22 cellular contexts compared by ENCODE assay signal in the genomic region with DNA sequence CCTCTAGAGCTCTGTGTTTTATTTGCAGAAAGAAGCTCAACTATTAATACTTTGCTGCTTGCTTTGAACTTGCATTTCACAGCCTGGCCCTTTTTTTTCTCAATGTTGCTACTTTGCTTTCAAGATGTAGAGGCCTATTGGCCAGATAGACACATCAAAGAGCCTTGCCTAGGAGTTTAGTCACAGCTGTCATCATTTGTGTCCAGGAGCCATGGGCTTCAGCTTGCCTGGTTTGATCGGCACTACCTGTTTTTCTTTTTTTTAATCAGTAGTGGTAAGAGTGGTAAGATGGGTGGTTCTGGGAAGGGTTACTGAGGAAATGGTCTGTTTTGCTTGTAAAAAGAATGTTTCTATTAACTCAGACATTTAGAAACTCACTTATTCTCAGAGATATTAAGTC. TPM values are rescaled to one million over a fixed set of nuclear protein-coding genes. Genes with fewer than 3 reads are reported as not detected.
DNase-seq lines count a peak whose midpoint lies in the region; ATAC-seq lines count a peak whose summit lies in the region.
"Not testable (repeated sequence)": the region's sequence is repeated elsewhere in the genome, so short reads cannot be mapped to it uniquely, and the experiment has no call there.
"Had no signal": no experiment of that assay in that cellular context is flagged by ENCODE, and none has a peak within 500 bp of the region (broad histone marks: within the 10 kb centered on the region; RNA-seq: fewer than 3 reads in every experiment).

No MANE protein-coding gene starts in this region.

- H3K4me3 Mint-ChIP-seq in T-helper 17 cell; activated naive CD8-positive, alpha-beta T cell treated with anti-CD3 and anti-CD28 coated beads, Interleukin-2, amount 50 U/mL, for 24 hours; stimulated activated naive CD8-positive, alpha-beta T cell treated with anti-CD3 and anti-CD28 coated beads, Interleukin-15, amount 100 ng/mL, for 72 hours: not testable (repeated sequence)

- H3K27ac Mint-ChIP-seq in T-helper 17 cell; activated naive CD8-positive, alpha-beta T cell treated with anti-CD3 and anti-CD28 coated beads, Interleukin-2, amount 50 U/mL, for 24 hours; stimulated activated naive CD8-positive, alpha-beta T cell treated with anti-CD3 and anti-CD28 coated beads, Interleukin-15, amount 100 ng/mL, for 72 hours: not testable (repeated sequence)

- not testable (repeated sequence) for H3K9me3 ChIP-seq in T-helper 17 cell (ENCODE audit: control insufficient read depth, low read length, poor library complexity, severe bottlenecking)

- ATAC-seq in GM18511 (IDR thresholded peaks at IDR 0.05; ENCODE audit: unreplicated experiment), result peak; percentile 16
- ATAC-seq in GM19351 (IDR thresholded peaks at IDR 0.05; ENCODE audit: unreplicated experiment), result peak; percentile 29
- peak; percentile 34 for ATAC-seq in GM21423 (IDR thresholded peaks at IDR 0.05; ENCODE audit: unreplicated experiment)
- ATAC-seq in HG02642 (IDR thresholded peaks at IDR 0.05; ENCODE audit: poor library complexity, unreplicated experiment), result peak; percentile 27
- ATAC-seq in HG03103 (IDR thresholded peaks at IDR 0.05; ENCODE audit: low read depth, unreplicated experiment), result peak; percentile 37
- peak; percentile 59 for ATAC-seq in T-helper 17 cell
- peak; percentile 41 for ATAC-seq in activated naive CD8-positive, alpha-beta T cell treated with anti-CD3 and anti-CD28 coated beads, Interleukin-2, amount 50 U/mL, for 24 hours
- peak; percentile 94 for ATAC-seq in stimulated activated naive CD8-positive, alpha-beta T cell treated with anti-CD3 and anti-CD28 coated beads, Interleukin-15, amount 100 ng/mL, for 72 hours

- H3K27me3 Mint-ChIP-seq in T-helper 17 cell; activated naive CD8-positive, alpha-beta T cell treated with anti-CD3 and anti-CD28 coated beads, Interleukin-2, amount 50 U/mL, for 24 hours; stimulated activated naive CD8-positive, alpha-beta T cell treated with anti-CD3 and anti-CD28 coated beads, Interleukin-15, amount 100 ng/mL, for 72 hours: not testable (repeated sequence)

- not testable (repeated sequence) for H3K36me3 Mint-ChIP-seq in T-helper 17 cell (ENCODE audit: low read depth); activated naive CD8-positive, alpha-beta T cell treated with anti-CD3 and anti-CD28 coated beads, Interleukin-2, amount 50 U/mL, for 24 hours (ENCODE audit: low read depth)

- DNase-seq in T-helper 17 cell; activated naive CD8-positive, alpha-beta T cell treated with anti-CD3 and anti-CD28 coated beads, Interleukin-2, amount 50 U/mL, for 24 hours; stimulated activated naive CD8-positive, alpha-beta T cell treated with anti-CD3 and anti-CD28 coated beads, Interleukin-15, amount 100 ng/mL, for 72 hours: not testable (repeated sequence)

- H3K9me3 Mint-ChIP-seq in activated naive CD8-positive, alpha-beta T cell treated with anti-CD3 and anti-CD28 coated beads, Interleukin-2, amount 50 U/mL, for 24 hours; stimulated activated naive CD8-positive, alpha-beta T cell treated with anti-CD3 and anti-CD28 coated beads, Interleukin-15, amount 100 ng/mL, for 72 hours: not testable (repeated sequence)

- not testable (repeated sequence) for H3K4me1 Mint-ChIP-seq in T-helper 17 cell; activated naive CD8-positive, alpha-beta T cell treated with anti-CD3 and anti-CD28 coated beads, Interleukin-2, amount 50 U/mL, for 24 hours; stimulated activated naive CD8-positive, alpha-beta T cell treated with anti-CD3 and anti-CD28 coated beads, Interleukin-15, amount 100 ng/mL, for 72 hours

RNA-seq across cellular contexts. Expression of gene ARHGEF35, which starts 6.3 kb away (rescaled TPM):
- 1 to 10 TPM in 1 of 2 donors, not detected in 1; 2.2 TPM for total RNA-seq in T-helper 17 cell
- total RNA-seq: M059J had no signal

RNA-seq across cellular contexts. Expression of gene CTAGE4, which starts 18.7 kb away (rescaled TPM):
- under 1 TPM in 1 of 2 donors, not detected in 1; 0.32 TPM for total RNA-seq in T-helper 17 cell
- total RNA-seq: activated B cell treated with CpG ODN at 0.5 μM for 24 hours had no signal

RNA-seq across cellular contexts. Expression of gene OR2A42, which starts 37.4 kb away (rescaled TPM):
- total RNA-seq in T-helper 17 cell, result under 1 TPM in 1 of 2 donors, not detected in 1; 0.07 TPM
- total RNA-seq: activated B cell treated with CpG ODN at 0.5 μM for 24 hours; activated naive CD4-positive, alpha-beta T cell treated with anti-CD3 and anti-CD28 coated beads for 36 hours; activated T-helper 1 cell treated with anti-CD3 and anti-CD28 coated beads, Interleukin-12 subunit alpha, Interleukin-12 subunit beta, Interleukin-2, Interleukin-4 antibody, amounts not matched to agents 30 ng/mL and 10 ng/mL and 1 ng/mL, durations not matched to agents 14 hours and 24 hours and 36 hours; CD8-positive, alpha-beta memory T cell; Daoy; dermis blood vessel endothelial cell; endodermal cell; M059J; natural killer cell treated with Interleukin-12 subunit alpha and Interleukin-12 subunit beta and Interleukin-15 and Interleukin-18, amount 100 ng/mL, for 72 hours; occipital lobe; PC-9; prostate gland; right lobe of liver; vagina had no signal

Comparison
In these comparisons a context has a peak if more than half of its experiments do, and no peak if none do; other contexts are left out.
1. ATAC-seq: peak in every context shown above with its lines; median percentile 94 in stimulated activated naive CD8-positive, alpha-beta T cell treated with anti-CD3 and anti-CD28 coated beads, Interleukin-15, amount 100 ng/mL, for 72 hours; 59 in T-helper 17 cell; 41 in activated naive CD8-positive, alpha-beta T cell treated with anti-CD3 and anti-CD28 coated beads, Interleukin-2, amount 50 U/mL, for 24 hours; 37 in HG03103; 34 in GM21423; 29 in GM19351; 27 in HG02642; 16 in GM18511.